Comparison of ENCODE assay signal across 1 cellular context in genomic region chr2:96265840-96266569, GRCh38.
TF ChIP-seq lines count a peak whose summit lies in the region.

Gene CIAO1 (plus strand): TSS chr2:96266225. CDS start chr2:96266351, 126 bp downstream.
Gene TMEM127 (minus strand): TSS chr2:96265997. CDS start chr2:96265381, 616 bp downstream.

TF ChIP-seq in HepG2, 621 proteins besides CTCF, POLR2A, EP300 and RAD21 (continued from another document and continues in another):
- no peak for TF ChIP-seq U2AF1 (optimal IDR thresholded peaks at IDR 0.05; ENCODE audit: low read depth, low read length)
- TF ChIP-seq NFKB2 (CRISPR knock-in tag; IDR thresholded peaks at IDR 0.05; ENCODE audit: borderline replicate concordance) = peak; percentile 61; the same call in 1 of the 2 replicates
- TF ChIP-seq ZNF460 (CRISPR knock-in tag; IDR thresholded peaks at IDR 0.05; ENCODE audit: borderline replicate concordance) = peak; percentile 3; the same call in 1 of the 2 replicates
- TF ChIP-seq ZFP91 (CRISPR knock-in tag; IDR thresholded peaks at IDR 0.05; ENCODE audit: borderline replicate concordance) = peak; percentile 98
- no peak for TF ChIP-seq PCBP2 (optimal IDR thresholded peaks at IDR 0.05; ENCODE audit: low read depth, low read length, poor library complexity, severe bottlenecking)
- no peak for TF ChIP-seq KLF13 (CRISPR knock-in tag; IDR thresholded peaks at IDR 0.05)
- no peak for TF ChIP-seq CEBPB (IDR thresholded peaks at IDR 0.05; ENCODE audit: borderline replicate concordance, low read depth, low read length)
- peak; percentile 93 for TF ChIP-seq CREB1 (IDR thresholded peaks at IDR 0.05)
- TF ChIP-seq CREB1 (CRISPR knock-in tag; IDR thresholded peaks at IDR 0.05) = peak; percentile 94
- no peak for TF ChIP-seq ZNF720 (CRISPR knock-in tag; IDR thresholded peaks at IDR 0.05)
- TF ChIP-seq ATAD3A (CRISPR knock-in tag; IDR thresholded peaks at IDR 0.05) = no peak
- TF ChIP-seq ZNF12 (CRISPR knock-in tag; IDR thresholded peaks at IDR 0.05) = peak; percentile 42; the same call in 1 of the 2 replicates
- TF ChIP-seq ZNF20 (CRISPR knock-in tag; IDR thresholded peaks at IDR 0.05) = no peak
- no peak for TF ChIP-seq CENPT (CRISPR knock-in tag; IDR thresholded peaks at IDR 0.05; ENCODE audit: low read depth)
- TF ChIP-seq MED8 (CRISPR knock-in tag; IDR thresholded peaks at IDR 0.05; ENCODE audit: insufficient replicate concordance) = peak; percentile 30
- TF ChIP-seq ZNF230 (CRISPR knock-in tag; IDR thresholded peaks at IDR 0.05) = peak; percentile 96
- TF ChIP-seq HNRNPLL (IDR thresholded peaks at IDR 0.05; ENCODE audit: low read depth, low read length, poor library complexity, severe bottlenecking) = peak; percentile 97
- TF ChIP-seq MZF1 (CRISPR knock-in tag; IDR thresholded peaks at IDR 0.05; ENCODE audit: borderline replicate concordance) = peak; percentile 92
- peak; percentile 82 for TF ChIP-seq ZNF441 (CRISPR knock-in tag; IDR thresholded peaks at IDR 0.05; ENCODE audit: borderline replicate concordance)
- peak; percentile 100 for TF ChIP-seq PHF8 (CRISPR knock-in tag; IDR thresholded peaks at IDR 0.05)
- peak; percentile 82 for TF ChIP-seq ASH2L (IDR thresholded peaks at IDR 0.05; ENCODE audit: insufficient read length, low read depth, low read length)
- peak; percentile 97 for TF ChIP-seq RBM39 (IDR thresholded peaks at IDR 0.05; ENCODE audit: low read depth, low read length, poor library complexity, severe bottlenecking)
- TF ChIP-seq CHD2 (IDR thresholded peaks at IDR 0.05; ENCODE audit: low read depth, low read length) = peak; percentile 97
- peak; percentile 90 for TF ChIP-seq TAF1 (CRISPR knock-in tag; IDR thresholded peaks at IDR 0.05)
- peak; percentile 95 for TF ChIP-seq GATAD1 (CRISPR knock-in tag; IDR thresholded peaks at IDR 0.05)
- 0 out of 2 replicates have a peak, but pooled peaks have one; percentile 88 for TF ChIP-seq TBP (CRISPR knock-in tag; IDR thresholded peaks at IDR 0.05)
- peak; percentile 71 for TF ChIP-seq ZNF274 (CRISPR knock-in tag; IDR thresholded peaks at IDR 0.05)
- TF ChIP-seq ZNF333 (CRISPR knock-in tag; IDR thresholded peaks at IDR 0.05; ENCODE audit: borderline replicate concordance) = no peak; the same call in none of the 2 replicates
- no peak; the same call in 1 of the 2 replicates for TF ChIP-seq SETDB1 (CRISPR knock-in tag; IDR thresholded peaks at IDR 0.05; ENCODE audit: borderline replicate concordance)
- TF ChIP-seq STAT5B (CRISPR knock-in tag; IDR thresholded peaks at IDR 0.05) = no peak
- 0 out of 2 replicates have a peak, but pooled peaks have one; percentile 8 for TF ChIP-seq SP5 (CRISPR knock-in tag; IDR thresholded peaks at IDR 0.05; ENCODE audit: borderline replicate concordance, low read depth)
- TF ChIP-seq RARG (CRISPR knock-in tag; IDR thresholded peaks at IDR 0.05; ENCODE audit: low read depth) = 0 out of 2 replicates have a peak, but pooled peaks have one; percentile 46
- no peak for TF ChIP-seq ZNF577 (CRISPR knock-in tag; IDR thresholded peaks at IDR 0.05; ENCODE audit: borderline replicate concordance, low read depth)
- TF ChIP-seq ZNF569 (CRISPR knock-in tag; IDR thresholded peaks at IDR 0.05; ENCODE audit: borderline replicate concordance) = no peak; the same call in 1 of the 2 replicates
- no peak for TF ChIP-seq GRHL1 (CRISPR knock-in tag; conservative IDR thresholded peaks at IDR 0.05)
- TF ChIP-seq SYNCRIP (IDR thresholded peaks at IDR 0.05; ENCODE audit: insufficient read depth, low read depth, low read length) = no peak
- no peak for TF ChIP-seq GABPA (IDR thresholded peaks at IDR 0.05; ENCODE audit: low read depth, low read length)
- peak; percentile 93 for TF ChIP-seq GABPA (CRISPR knock-in tag; IDR thresholded peaks at IDR 0.05; ENCODE audit: low read depth)
- no peak; the same call in 1 of the 2 replicates for TF ChIP-seq ZBTB21 (CRISPR knock-in tag; IDR thresholded peaks at IDR 0.05)
- TF ChIP-seq REPIN1 (CRISPR knock-in tag; IDR thresholded peaks at IDR 0.05; ENCODE audit: borderline replicate concordance, low read depth) = peak; percentile 90; the same call in 1 of the 2 replicates
- peak; percentile 82 for TF ChIP-seq E2F2 (CRISPR knock-in tag; IDR thresholded peaks at IDR 0.05; ENCODE audit: borderline replicate concordance)
- peak; percentile 95 for TF ChIP-seq SPEN (CRISPR knock-in tag; IDR thresholded peaks at IDR 0.05; ENCODE audit: low read depth)
- TF ChIP-seq ZNF562 (CRISPR knock-in tag; IDR thresholded peaks at IDR 0.05; ENCODE audit: borderline replicate concordance) = no peak
- TF ChIP-seq GMEB1 (CRISPR knock-in tag; IDR thresholded peaks at IDR 0.05; ENCODE audit: borderline replicate concordance) = peak; percentile 97
- no peak for TF ChIP-seq ZNF468 (CRISPR knock-in tag; IDR thresholded peaks at IDR 0.05)
- TF ChIP-seq ZNF205 (CRISPR knock-in tag; IDR thresholded peaks at IDR 0.05) = peak; percentile 37
- no peak for TF ChIP-seq ZNF652 (CRISPR knock-in tag; IDR thresholded peaks at IDR 0.05; ENCODE audit: borderline replicate concordance, low read depth)
- peak; percentile 97 for TF ChIP-seq ZBTB2 (CRISPR knock-in tag; IDR thresholded peaks at IDR 0.05; ENCODE audit: low read depth)
- no peak for TF ChIP-seq ATM (IDR thresholded peaks at IDR 0.05; ENCODE audit: borderline replicate concordance)
- no peak for TF ChIP-seq ZNF207 (IDR thresholded peaks at IDR 0.05; ENCODE audit: borderline replicate concordance)
- TF ChIP-seq TBX3 (IDR thresholded peaks at IDR 0.05; ENCODE audit: borderline replicate concordance) = no peak
- TF ChIP-seq PRDM10 (CRISPR knock-in tag; IDR thresholded peaks at IDR 0.05; ENCODE audit: low read depth) = no peak; the same call in 1 of the 2 replicates
- TF ChIP-seq ZNF124 (CRISPR knock-in tag; IDR thresholded peaks at IDR 0.05) = peak; percentile 88; the same call in 1 of the 2 replicates
- 0 out of 2 replicates have a peak, but pooled peaks have one; percentile 42 for TF ChIP-seq SOX13 (IDR thresholded peaks at IDR 0.05)
- TF ChIP-seq SOX13 (CRISPR knock-in tag; conservative IDR thresholded peaks at IDR 0.05 in 1 of 2, IDR thresholded peaks at IDR 0.05 in 1 of 2) = peak in 1 of 2 experiments; percentile 33; a peak in 1 of 4 replicates
- no peak; the same call in 1 of the 2 replicates for TF ChIP-seq PRDM4 (CRISPR knock-in tag; IDR thresholded peaks at IDR 0.05; ENCODE audit: borderline replicate concordance)
- peak; percentile 25; the same call in 1 of the 2 replicates for TF ChIP-seq ZNF33A (CRISPR knock-in tag; IDR thresholded peaks at IDR 0.05; ENCODE audit: borderline replicate concordance)
- TF ChIP-seq ELF1 (CRISPR knock-in tag; IDR thresholded peaks at IDR 0.05) = peak; percentile 94
- no peak for TF ChIP-seq POLR2AphosphoS2 (IDR thresholded peaks at IDR 0.05; ENCODE audit: low read depth, low read length)
- peak; percentile 75; the same call in 1 of the 2 replicates for TF ChIP-seq ZNF33B (CRISPR knock-in tag; IDR thresholded peaks at IDR 0.05)
- TF ChIP-seq SRSF4 (IDR thresholded peaks at IDR 0.05; ENCODE audit: low read depth, low read length, poor library complexity, severe bottlenecking) = no peak
